ENCODE assay signal across 1 cellular context in the genomic region with DNA sequence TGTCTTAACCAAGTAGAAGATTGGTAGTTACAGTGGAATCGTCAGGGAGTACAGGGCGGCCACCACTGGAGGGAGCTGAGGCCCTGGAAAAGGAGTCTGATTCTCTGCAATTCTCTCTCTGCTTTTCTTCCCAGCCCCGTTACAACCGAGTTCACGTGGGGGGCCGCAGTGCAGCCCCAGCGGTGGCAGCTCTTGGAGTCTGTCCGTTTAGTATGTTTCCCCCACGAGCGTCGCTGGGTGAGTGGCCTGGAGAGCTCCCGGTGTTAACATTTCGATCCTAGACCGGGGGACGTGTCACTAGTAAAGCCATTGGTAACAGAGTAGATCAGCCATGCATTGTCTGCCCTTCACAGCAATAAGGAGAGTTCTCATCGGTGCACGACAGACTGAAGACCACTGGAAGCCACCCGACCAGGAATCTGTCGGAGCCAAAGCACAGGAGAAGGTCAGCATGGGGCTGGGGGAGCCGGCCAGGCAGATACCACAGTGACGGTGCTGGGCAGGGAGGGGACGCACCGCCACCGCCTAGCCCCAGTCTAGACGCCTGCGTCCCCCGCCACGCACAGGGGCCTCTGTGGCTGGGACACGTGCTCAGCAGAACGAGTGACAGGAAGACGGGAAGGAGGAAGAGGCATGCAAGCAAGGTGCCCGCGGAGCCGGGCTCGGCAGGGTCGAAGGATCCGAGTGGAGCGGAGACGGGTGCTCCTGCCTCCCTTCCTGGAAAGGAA.
TF ChIP-seq lines count a peak whose summit lies in the region.

No MANE protein-coding gene starts in this region.

TF ChIP-seq in IMR-90, 13 proteins besides CTCF, POLR2A, EP300 and RAD21:
- TF ChIP-seq RCOR1 (IDR thresholded peaks at IDR 0.05; ENCODE audit: insufficient replicate concordance, low read length) = no peak
- TF ChIP-seq, protein P1, sequence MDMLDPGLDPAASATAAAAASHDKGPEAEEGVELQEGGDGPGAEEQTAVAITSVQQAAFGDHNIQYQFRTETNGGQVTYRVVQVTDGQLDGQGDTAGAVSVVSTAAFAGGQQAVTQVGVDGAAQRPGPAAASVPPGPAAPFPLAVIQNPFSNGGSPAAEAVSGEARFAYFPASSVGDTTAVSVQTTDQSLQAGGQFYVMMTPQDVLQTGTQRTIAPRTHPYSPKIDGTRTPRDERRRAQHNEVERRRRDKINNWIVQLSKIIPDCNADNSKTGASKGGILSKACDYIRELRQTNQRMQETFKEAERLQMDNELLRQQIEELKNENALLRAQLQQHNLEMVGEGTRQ (IDR thresholded peaks at IDR 0.05; ENCODE audit: low read depth, low read length) = 0 out of 2 replicates have a peak, but pooled peaks have one; percentile 0
- peak; percentile 42 for TF ChIP-seq SMC3 (IDR thresholded peaks at IDR 0.05; ENCODE audit: low read depth, low read length)
- no peak for TF ChIP-seq FOS (IDR thresholded peaks at IDR 0.05; ENCODE audit: low read depth, low read length)
- TF ChIP-seq NFE2L2 (IDR thresholded peaks at IDR 0.05; ENCODE audit: low read depth, low read length) = no peak
- TF ChIP-seq RFX5 (IDR thresholded peaks at IDR 0.05; ENCODE audit: low read depth, low read length) = no peak
- TF ChIP-seq MAFK (IDR thresholded peaks at IDR 0.05; ENCODE audit: low read depth, low read length) = no peak
